Comparison of ENCODE assay signal across 21 cellular contexts in genomic region chr1:22037520-22037919, GRCh38. TPM values are rescaled to one million over a fixed set of nuclear protein-coding genes. Genes with fewer than 3 reads are reported as not detected.
DNase-seq lines count a peak whose midpoint lies in the region; ATAC-seq, FAIRE-seq and TF ChIP-seq lines count a peak whose summit lies in the region.
"Had no signal": no experiment of that assay in that cellular context is flagged by ENCODE, and none has a peak within 500 bp of the region (broad histone marks: within the 10 kb centered on the region; RNA-seq: fewer than 3 reads in every experiment).

No MANE protein-coding gene starts in this region.

- no peak for ATAC-seq in activated naive CD8-positive, alpha-beta T cell treated with anti-CD3 and anti-CD28 coated beads, Interleukin-2, amount 50 U/mL, for 24 hours
- no peak for ATAC-seq in GM19395 (IDR thresholded peaks at IDR 0.05; ENCODE audit: unreplicated experiment)
- ATAC-seq in HG03097 (IDR thresholded peaks at IDR 0.05; ENCODE audit: low FRiP score, unreplicated experiment): no peak
- ATAC-seq: effector memory CD8-positive, alpha-beta T cell had no signal

- intact Hi-C loops in CD4-positive, alpha-beta memory T cell (cut with micrococcal nuclease): no loop called here

- no peaks in the 10 kb centered on the region for H3K9me3 ChIP-seq in CD4-positive, alpha-beta memory T cell (ENCODE audit: control insufficient read depth in 1 of 2, low read length in 2 of 2)
- H3K9me3 ChIP-seq in neutrophil: no peaks in the 10 kb centered on the region
- H3K9me3 ChIP-seq: prostate gland had no signal

- H3K27me3 Mint-ChIP-seq in CD4-positive, alpha-beta memory T cell: no peaks in the 10 kb centered on the region
- no peaks in the 10 kb centered on the region for H3K27me3 Mint-ChIP-seq in IgD-negative memory B cell
- H3K27me3 Mint-ChIP-seq in activated naive CD8-positive, alpha-beta T cell treated with anti-CD3 and anti-CD28 coated beads, Interleukin-2, amount 50 U/mL, for 24 hours: no peaks in the 10 kb centered on the region
- H3K27me3 Mint-ChIP-seq: effector memory CD8-positive, alpha-beta T cell had no signal

- CTCF ChIA-PET in CD4-positive, alpha-beta memory T cell (lab: Charles Lee; ENCODE audit: partially characterized antibody): interaction anchor here (0.7 to 7.1 kb wide), 3 partner anchors 14 to 102 kb away, joined by 3 to 113 read pairs (median 79); partner anchors contain the start of gene CDC42

- H3K36me3 Mint-ChIP-seq in CD4-positive, alpha-beta memory T cell: no peaks in the 10 kb centered on the region
- no peaks in the 10 kb centered on the region for H3K36me3 Mint-ChIP-seq in IgD-negative memory B cell
- no peaks in the 10 kb centered on the region for H3K36me3 Mint-ChIP-seq in activated naive CD8-positive, alpha-beta T cell treated with anti-CD3 and anti-CD28 coated beads, Interleukin-2, amount 50 U/mL, for 24 hours (ENCODE audit: low read depth)

- no peak for FAIRE-seq in urothelium cell line (lab: Jason Lieb, UNC)

- peak overlapping the region; percentile 85 to 98 (median 92) for H3K27ac Mint-ChIP-seq in CD4-positive, alpha-beta memory T cell
- H3K27ac Mint-ChIP-seq in IgD-negative memory B cell: peak overlapping the region; percentile 57 to 73 (median 63)
- H3K27ac Mint-ChIP-seq in activated naive CD8-positive, alpha-beta T cell treated with anti-CD3 and anti-CD28 coated beads, Interleukin-2, amount 50 U/mL, for 24 hours: peak overlapping the region; percentile 37

- peaks cover 25 to 68% (median 40%) of the 10 kb centered on the region in 4 donors for H3K4me1 Mint-ChIP-seq in CD4-positive, alpha-beta memory T cell
- peaks cover 25 to 28% (median 28%) of the 10 kb centered on the region in 3 donors for H3K4me1 Mint-ChIP-seq in IgD-negative memory B cell
- H3K4me1 Mint-ChIP-seq in activated naive CD8-positive, alpha-beta T cell treated with anti-CD3 and anti-CD28 coated beads, Interleukin-2, amount 50 U/mL, for 24 hours: peaks cover 52% of the 10 kb centered on the region

- H3K4me1 ChIP-seq in CD4-positive, alpha-beta memory T cell (ENCODE audit: insufficient read depth, low read length): peaks cover 54% of the 10 kb centered on the region
- H3K4me1 ChIP-seq in neutrophil (ENCODE audit: control insufficient read depth in 1 of 2, insufficient read depth in 1 of 2, low read depth in 1 of 2, low read length in 1 of 2): peaks cover 34 to 42% of the 10 kb centered on the region in 2 experiments
- H3K4me1 ChIP-seq: prostate gland had no signal

- no peak overlapping the region for H3K4me3 ChIP-seq in CD4-positive, alpha-beta memory T cell (ENCODE audit: low read length in 2 of 2)
- no peak overlapping the region for H3K4me3 ChIP-seq in neutrophil (ENCODE audit: low read depth in 1 of 2, low read length in 1 of 2)
- H3K4me3 ChIP-seq: prostate gland had no signal

- no peak overlapping the region for H3K27ac ChIP-seq in CD4-positive, alpha-beta memory T cell (ENCODE audit: low read depth, low read length)
- peak overlapping the region; percentile 95 for H3K27ac ChIP-seq in neutrophil
- H3K27ac ChIP-seq: C4-2B, prostate gland had no signal

- DNase-seq in CD4-positive, alpha-beta memory T cell: no peak
- no peak for DNase-seq in activated naive CD8-positive, alpha-beta T cell treated with anti-CD3 and anti-CD28 coated beads, Interleukin-2, amount 50 U/mL, for 24 hours
- no peak for DNase-seq in urothelium cell line (ENCODE audit: low spot score)
- DNase-seq: activated CD4-positive, alpha-beta T cell treated with anti-CD3 and anti-CD28 coated beads, Interleukin-2, amount 50 U/mL, for 4 hours; activated gamma-delta T cell; effector memory CD8-positive, alpha-beta T cell; foreskin fibroblast; GDM1; NCI-H1417 treated with DMSO at 0.1 percent for 48 hours; NCI-H524 treated with DMSO at 0.1 percent for 48 hours; RPMI8226; stimulated activated CD4-positive, alpha-beta T cell treated with anti-CD3 and anti-CD28 coated beads, Interleukin-1b, Interleukin-23, amount 100 ng/mL, for 48 hours had no signal

- TF ChIP-seq CTCF in neutrophil (IDR thresholded peaks at IDR 0.05): no peak

- H3K9me3 Mint-ChIP-seq in CD4-positive, alpha-beta memory T cell: no peaks in the 10 kb centered on the region
- peaks cover 0 to 4% (median 0%) of the 10 kb centered on the region in 3 donors for H3K9me3 Mint-ChIP-seq in IgD-negative memory B cell
- H3K9me3 Mint-ChIP-seq in activated naive CD8-positive, alpha-beta T cell treated with anti-CD3 and anti-CD28 coated beads, Interleukin-2, amount 50 U/mL, for 24 hours: no peaks in the 10 kb centered on the region
- H3K9me3 Mint-ChIP-seq: effector memory CD8-positive, alpha-beta T cell had no signal

- H3K27me3 ChIP-seq in CD4-positive, alpha-beta memory T cell (ENCODE audit: insufficient read depth, low read length): no peaks in the 10 kb centered on the region
- no peaks in the 10 kb centered on the region for H3K27me3 ChIP-seq in neutrophil

- no peaks in the 10 kb centered on the region for H3K36me3 ChIP-seq in CD4-positive, alpha-beta memory T cell (ENCODE audit: insufficient read depth, low read length)
- no peaks in the 10 kb centered on the region for H3K36me3 ChIP-seq in neutrophil
- H3K36me3 ChIP-seq: prostate gland had no signal

- POLR2A ChIA-PET in CD4-positive, alpha-beta memory T cell (lab: Charles Lee; ENCODE audit: partially characterized antibody): interaction anchor here (9.0 to 23.8 kb wide), 2 partner anchors 11 to 17 kb away, joined by 339 to 874 read pairs; partner anchors contain the start of gene CDC42

- peak overlapping the region in 2 of 8 donors; percentile 18 to 48 for H3K4me3 Mint-ChIP-seq in CD4-positive, alpha-beta memory T cell
- H3K4me3 Mint-ChIP-seq in IgD-negative memory B cell: peak overlapping the region in 2 of 4 donors; percentile 76 to 81
- H3K4me3 Mint-ChIP-seq in activated naive CD8-positive, alpha-beta T cell treated with anti-CD3 and anti-CD28 coated beads, Interleukin-2, amount 50 U/mL, for 24 hours: no peak overlapping the region
- H3K4me3 Mint-ChIP-seq: effector memory CD8-positive, alpha-beta T cell had no signal

RNA-seq across cellular contexts. Expression of gene CDC42, which starts 15.0 kb away (rescaled TPM):
- total RNA-seq in CD4-positive, alpha-beta memory T cell: 100 to 1,000 TPM; 195 to 202 TPM
- 100 to 1,000 TPM; 159 to 320 TPM for polyA plus RNA-seq in CD4-positive, alpha-beta memory T cell
- 268 TPM for polyA plus RNA-seq in IgD-negative memory B cell

RNA-seq across cellular contexts. Expression of gene CELA3A, which starts 36.1 kb away (rescaled TPM):
- total RNA-seq in CD4-positive, alpha-beta memory T cell: not detected
- polyA plus RNA-seq in CD4-positive, alpha-beta memory T cell: not detected
- not detected for polyA plus RNA-seq in IgD-negative memory B cell
- total RNA-seq: cardiac septum, H4, prostate gland, urinary bladder had no signal

Comparison
In these comparisons a context has a peak if more than half of its experiments do, and no peak if none do; other contexts are left out.
1. H3K27ac Mint-ChIP-seq: peak in every context shown above with its lines; median percentile 92 in CD4-positive, alpha-beta memory T cell; 63 in IgD-negative memory B cell; 37 in activated naive CD8-positive, alpha-beta T cell treated with anti-CD3 and anti-CD28 coated beads, Interleukin-2, amount 50 U/mL, for 24 hours.